Comparison of ENCODE assay signal across 23 cellular contexts in the genomic region with DNA sequence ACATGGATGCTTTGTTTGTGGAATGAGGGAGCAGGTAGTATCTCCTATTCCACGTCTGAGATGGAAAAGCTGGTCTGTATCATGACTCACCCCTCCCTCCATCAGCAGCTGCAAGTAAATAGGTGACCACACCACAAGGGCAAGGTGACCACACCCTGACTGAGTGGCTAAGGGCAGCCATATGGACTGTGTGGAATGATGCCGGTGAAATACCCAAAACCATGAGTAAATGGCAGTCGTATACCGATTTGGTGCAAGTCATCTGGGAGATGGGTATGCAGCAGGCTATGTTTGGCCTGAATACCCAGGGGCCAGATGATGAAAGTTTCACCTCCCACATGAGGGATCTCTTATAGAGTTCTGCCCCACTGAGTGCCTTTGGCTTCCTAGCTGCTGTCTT. TPM values are rescaled to one million over a fixed set of nuclear protein-coding genes. Genes with fewer than 3 reads are reported as not detected.
"Had no signal": no experiment of that assay in that cellular context is flagged by ENCODE, and none has a peak within 500 bp of the region (broad histone marks: within the 10 kb centered on the region; RNA-seq: fewer than 3 reads in every experiment).

No MANE protein-coding gene starts in this region.

- H3K27me3 ChIP-seq: esophagus squamous epithelium, neural progenitor cell, ovary, right lobe of liver, upper lobe of right lung had no signal

- H3K36me3 ChIP-seq: esophagus squamous epithelium, neural progenitor cell, ovary, right lobe of liver, thoracic aorta, upper lobe of right lung had no signal

- DNase-seq: activated CD4-positive, CD25-positive, alpha-beta regulatory T cell treated with anti-CD3 and anti-CD28 coated beads, Interleukin-2, amount 50 U/mL, for 72 hours; activated effector memory CD4-positive, alpha-beta T cell treated with anti-CD3 and anti-CD28 coated beads, Interleukin-2, amount 50 U/mL, for 16 hours; activated T-cell treated with anti-CD3 and anti-CD28 coated beads, Interleukin-2, amount 50 U/mL, for 72 hours; effector memory CD4-positive, alpha-beta T cell; esophagus squamous epithelium; mesenchymal stem cell; mucosa of descending colon; naive thymus-derived CD4-positive, alpha-beta T cell; ovary; right lobe of liver; stimulated activated CD4-positive, alpha-beta T cell treated with anti-CD3 and anti-CD28 coated beads, Interleukin-4, amount 100 ng/mL, for 4 hours; T-helper 2 cell; upper lobe of right lung had no signal

- FAIRE-seq: astrocyte, endothelial cell of umbilical vein had no signal

- H3K4me3 ChIP-seq: esophagus squamous epithelium, mucosa of descending colon, neural progenitor cell, ovary, right lobe of liver, thoracic aorta, upper lobe of right lung had no signal

- ATAC-seq: activated T-cell treated with anti-CD3 and anti-CD28 coated beads, Interleukin-2, amount 50 U/mL, for 72 hours; mucosa of descending colon; naive thymus-derived CD4-positive, alpha-beta T cell; right lobe of liver; stimulated activated memory B cell treated with anti-CD40 and anti-IgM and Interleukin-4, amounts not matched to agents 10 μg/mL and 1 μg/mL and 100 μg/mL, for 72 hours had no signal

RNA-seq across cellular contexts. Expression of gene UBE2U, which starts 15.8 kb away (rescaled TPM):
- total RNA-seq: activated CD8-positive, alpha-beta memory T cell treated with anti-CD3 and anti-CD28 coated beads for 36 hours; activated T-cell treated with anti-CD3 and anti-CD28 coated beads, Interleukin-2, amount 50 U/mL, for 72 hours; astrocyte; cerebellum; endothelial cell of umbilical vein; esophagus squamous epithelium; fibroblast of villous mesenchyme; liver; mucosa of descending colon; naive thymus-derived CD4-positive, alpha-beta T cell; ovary; pulmonary artery endothelial cell; right lobe of liver; thoracic aorta; upper lobe of right lung had no signal
- polyA plus RNA-seq: endothelial cell of umbilical vein; liver; naive thymus-derived CD4-positive, alpha-beta T cell; ovary had no signal
